In genomic region chr3:189488241-189488767, GRCh38 we compare ENCODE assay signal across 16 cellular contexts.
A peak's percentile ranks its signal among the peaks of the same experiment; 100 is the strongest.
DNase-seq lines count a peak whose midpoint lies in the region; ATAC-seq and TF ChIP-seq lines count a peak whose summit lies in the region.
"Had no signal": no experiment of that assay in that cellular context is flagged by ENCODE, and none has a peak within 500 bp of the region (broad histone marks: within the 10 kb centered on the region; RNA-seq: fewer than 3 reads in every experiment).

No MANE protein-coding gene starts in this region.

- H3K4me3 ChIP-seq in SJSA1 = no peak overlapping the region
- no peak overlapping the region for H3K4me3 ChIP-seq in fibroblast of pulmonary artery (replicated peaks; ENCODE audit: low read depth, low read length)
- no peak overlapping the region for H3K4me3 ChIP-seq in gastrocnemius medialis
- H3K4me3 ChIP-seq: mucosa of descending colon had no signal

- no peak overlapping the region for H3K27ac ChIP-seq in SJSA1
- H3K27ac ChIP-seq in gastrocnemius medialis = peak overlapping the region in 3 of 4 donors; percentile 48 to 66 (median 52)

- H3K4me1 ChIP-seq in SJSA1 (replicated peaks) (peaks cover 6% of the 10 kb centered on the region; the same call in 1 of the 2 replicates), gastrocnemius medialis (no peaks in the 10 kb centered on the region)

- ATAC-seq in gastrocnemius medialis (peak; percentile 76 to 90), GM21786 (IDR thresholded peaks at IDR 0.05; ENCODE audit: unreplicated experiment) (no peak), HG03139 (IDR thresholded peaks at IDR 0.05; ENCODE audit: unreplicated experiment) (no peak), HG02571 (IDR thresholded peaks at IDR 0.05; ENCODE audit: unreplicated experiment) (no peak)
- ATAC-seq: mucosa of descending colon; SK-N-SH treated with all-trans-retinoic acid at 6 μM for 48 hours; stimulated activated naive CD8-positive, alpha-beta T cell treated with anti-CD3 and anti-CD28 coated beads, Interleukin-15, Interleukin-2, amounts not matched to agents 100 U/mL and 50 U/mL, for 24 hours had no signal

- intact Hi-C loops in gastrocnemius medialis (cut with DNase I; ENCODE audit: low total_unique reads) = loop anchor here (5.0 kb wide), 1 partner anchor 134 kb away; no protein-coding TSS in a partner anchor

- H3K27me3 ChIP-seq in SJSA1 (replicated peaks) (no peaks in the 10 kb centered on the region), gastrocnemius medialis (no peaks in the 10 kb centered on the region)

- DNase-seq in GM03348 (ENCODE audit: low spot score) (peak; percentile 15), SJSA1 (ENCODE audit: low read depth in 1 of 2, low spot score in 2 of 2) (peak; percentile 50 to 58), fibroblast of pulmonary artery (ENCODE audit: low read depth) (peak; percentile 51), gastrocnemius medialis (peak; percentile 18 to 58), amygdala (lab: John Stamatoyannopoulos, UW) (no peak)
- DNase-seq: activated B cell treated with CpG ODN at 0.5 μM for 24 hours; C1 segment of cervical spinal cord; IMR-90; mucosa of descending colon; NCI-H1694 treated with DMSO at 0.1 percent for 48 hours; stimulated activated CD4-positive, alpha-beta T cell treated with anti-CD3 and anti-CD28 coated beads, Interleukin-4, amount 100 ng/mL, for 4 hours; stimulated activated naive CD8-positive, alpha-beta T cell treated with anti-CD3 and anti-CD28 coated beads, Interleukin-15, Interleukin-2, amounts not matched to agents 100 U/mL and 50 U/mL, for 24 hours had no signal

- H3K36me3 ChIP-seq in SJSA1 (no peaks in the 10 kb centered on the region), gastrocnemius medialis (no peaks in the 10 kb centered on the region)

- TF ChIP-seq CTCF in fibroblast of pulmonary artery (IDR thresholded peaks at IDR 0.05; ENCODE audit: low read length, missing control alignments) (no peak), gastrocnemius medialis (IDR thresholded peaks at IDR 0.05 in 4 of 5, conservative IDR thresholded peaks at IDR 0.05 in 1 of 5) (no peak)

- H3K9me3 ChIP-seq in SJSA1 (replicated peaks) (no peaks in the 10 kb centered on the region), gastrocnemius medialis (no peaks in the 10 kb centered on the region)
- H3K9me3 ChIP-seq: mucosa of descending colon had no signal

- no peak for TF ChIP-seq POLR2A in gastrocnemius medialis (IDR thresholded peaks at IDR 0.05)

- in situ Hi-C loops in gastrocnemius medialis (cut with MboI; ENCODE audit: low sequenced_read_pairs in 4 of 4) = no loop called here

Comparison
In these comparisons a context has a peak if more than half of its experiments do, and no peak if none do; other contexts are left out.
1. DNase-seq: peak in GM03348 (single experiment), SJSA1 (2 of 2), fibroblast of pulmonary artery (single experiment) and gastrocnemius medialis (2 of 2); none in amygdala (0 of 56).
2. ATAC-seq: peak in gastrocnemius medialis (2 of 2); none in GM21786 (single experiment), HG03139 (single experiment) and HG02571 (single experiment).